11 cellular contexts compared by ENCODE assay signal in the genomic region with DNA sequence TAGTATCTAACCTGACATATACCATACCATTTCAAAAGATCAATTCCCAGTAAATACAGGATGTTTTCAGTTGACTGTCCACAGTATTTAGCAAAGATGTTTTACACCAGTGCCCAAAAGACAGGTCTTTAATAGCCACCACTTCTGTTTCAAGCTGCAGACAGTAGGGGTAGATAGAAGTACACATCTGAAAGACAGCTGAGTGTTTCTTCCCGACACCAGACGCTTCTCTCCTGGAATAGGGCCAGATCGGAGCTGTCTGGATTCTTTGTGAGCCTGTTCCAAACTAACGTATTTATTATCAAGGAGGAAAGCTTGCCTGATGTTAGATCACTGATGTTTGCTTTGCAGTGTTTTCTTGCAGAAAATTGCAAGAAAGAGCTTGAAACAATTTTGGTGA.
A peak's percentile ranks its signal among the peaks of the same experiment; 100 is the strongest.
DNase-seq lines count a peak whose midpoint lies in the region; ATAC-seq and TF ChIP-seq lines count a peak whose summit lies in the region.
"Had no signal": no experiment of that assay in that cellular context is flagged by ENCODE, and none has a peak within 500 bp of the region (broad histone marks: within the 10 kb centered on the region; RNA-seq: fewer than 3 reads in every experiment).

No MANE protein-coding gene starts in this region.

- H3K4me3 Mint-ChIP-seq in nephron: peak overlapping the region in 1 of 3 experiments; percentile 47
- no peak overlapping the region for H3K4me3 Mint-ChIP-seq in CD8-positive, alpha-beta T cell

- no peaks in the 10 kb centered on the region for H3K9me3 Mint-ChIP-seq in nephron
- H3K9me3 Mint-ChIP-seq in CD8-positive, alpha-beta T cell: no peaks in the 10 kb centered on the region

- H3K27ac ChIP-seq in CD8-positive, alpha-beta T cell (ENCODE audit: low read depth, low read length): no peak overlapping the region

- peak overlapping the region; percentile 73 to 92 (median 91) for H3K27ac Mint-ChIP-seq in nephron
- no peak overlapping the region for H3K27ac Mint-ChIP-seq in CD8-positive, alpha-beta T cell

- no peaks in the 10 kb centered on the region for H3K9me3 ChIP-seq in CD8-positive, alpha-beta T cell (ENCODE audit: low read length)
- H3K9me3 ChIP-seq in MG63: no peaks in the 10 kb centered on the region

- TF ChIP-seq CTCF in BJ (IDR thresholded peaks at IDR 0.05; ENCODE audit: insufficient read depth, low read depth, low read length): peak; percentile 47
- TF ChIP-seq CTCF in epithelial cell of esophagus (IDR thresholded peaks at IDR 0.05; ENCODE audit: insufficient read depth, low read depth, low read length, missing control alignments): peak; percentile 28
- peak; percentile 22 to 40 (median 40) for TF ChIP-seq CTCF in nephron (IDR thresholded peaks at IDR 0.05; ENCODE audit: unreplicated experiment in 3 of 3)
- TF ChIP-seq CTCF in CD8-positive, alpha-beta T cell (IDR thresholded peaks at IDR 0.05): no peak

- no peak for ATAC-seq in CD8-positive, alpha-beta T cell
- no peak for ATAC-seq in GM21737 (IDR thresholded peaks at IDR 0.05; ENCODE audit: unreplicated experiment)
- ATAC-seq in GM21390 (IDR thresholded peaks at IDR 0.05; ENCODE audit: unreplicated experiment): no peak

- DNase-seq in BJ (ENCODE audit: low read depth) (peak; percentile 11), NCI-H524 treated with DMSO at 0.1 percent for 48 hours (lab: John Stamatoyannopoulos, UW) (peak; percentile 74), epithelial cell of esophagus (ENCODE audit: low read depth) (peak; percentile 58), MG63 (no peak)
- DNase-seq in CD8-positive, alpha-beta T cell: no peak
- DNase-seq: activated CD8-positive, alpha-beta memory T cell treated with anti-CD3 and anti-CD28 coated beads, Interleukin-2, amount 50 U/mL, for 4 hours; erythroblast; nucleus accumbens had no signal

- H3K4me1 Mint-ChIP-seq in nephron: peaks cover 40% of the 10 kb centered on the region
- no peaks in the 10 kb centered on the region for H3K4me1 Mint-ChIP-seq in CD8-positive, alpha-beta T cell (ENCODE audit: low read depth)

- no peaks in the 10 kb centered on the region for H3K36me3 Mint-ChIP-seq in nephron (ENCODE audit: low read depth)
- no peaks in the 10 kb centered on the region for H3K36me3 Mint-ChIP-seq in CD8-positive, alpha-beta T cell

- H3K27me3 Mint-ChIP-seq in nephron (ENCODE audit: low read depth): no peaks in the 10 kb centered on the region
- no peaks in the 10 kb centered on the region for H3K27me3 Mint-ChIP-seq in CD8-positive, alpha-beta T cell (ENCODE audit: low read depth)

- H3K36me3 ChIP-seq in BJ (ENCODE audit: control insufficient read depth, insufficient read depth, low read length) (no peaks in the 10 kb centered on the region), MG63 (no peaks in the 10 kb centered on the region)
- H3K36me3 ChIP-seq in CD8-positive, alpha-beta T cell (ENCODE audit: insufficient read depth, low read length): no peaks in the 10 kb centered on the region

- H3K27me3 ChIP-seq in BJ (ENCODE audit: control insufficient read depth, insufficient read depth, low read length): no peaks in the 10 kb centered on the region
- H3K27me3 ChIP-seq in CD8-positive, alpha-beta T cell (ENCODE audit: insufficient read depth, low read length): no peaks in the 10 kb centered on the region
- H3K27me3 ChIP-seq in MG63: no peaks in the 10 kb centered on the region

- CTCF ChIA-PET in BJ (lab: Yijun Ruan, JAX): interaction anchor here (1.0 to 2.4 kb wide), 4 partner anchors 26 to 220 kb away, joined by 3 to 6 read pairs (median 4); a partner anchor contains a TSS
- CTCF ChIA-PET in CD8-positive, alpha-beta T cell (lab: Charles Lee): no interaction called here

- H3K4me3 ChIP-seq in BJ (ENCODE audit: low read depth, low read length) (no peak overlapping the region), epithelial cell of esophagus (ENCODE audit: low read length) (no peak overlapping the region), MG63 (no peak overlapping the region)
- no peak overlapping the region for H3K4me3 ChIP-seq in CD8-positive, alpha-beta T cell (ENCODE audit: low read depth, low read length)

- no peaks in the 10 kb centered on the region for H3K4me1 ChIP-seq in CD8-positive, alpha-beta T cell (ENCODE audit: insufficient read depth, low read length)

- intact Hi-C loops in CD8-positive, alpha-beta T cell (cut with DNase I, micrococcal nuclease): no loop called here

- POLR2A ChIA-PET in BJ (lab: Charles Lee): interaction anchor here (0.6 kb wide), 2 partner anchors 805 to 1010 kb away, joined by 4 read pairs; no protein-coding TSS in a partner anchor
- POLR2A ChIA-PET in CD8-positive, alpha-beta T cell (lab: Charles Lee): no interaction called here

Comparison
In these comparisons a context has a peak if more than half of its experiments do, and no peak if none do; other contexts are left out.
1. DNase-seq: peak in BJ (single experiment), NCI-H524 treated with DMSO at 0.1 percent for 48 hours (single experiment) and epithelial cell of esophagus (single experiment); none in CD8-positive, alpha-beta T cell (0 of 7) and MG63 (single experiment).